Comparison of ENCODE assay signal across 8 cellular contexts in genomic region chrX:3811331-3812311, GRCh38.
DNase-seq lines count a peak whose midpoint lies in the region; ATAC-seq and TF ChIP-seq lines count a peak whose summit lies in the region.

No MANE protein-coding gene starts in this region.

- ATAC-seq in HG03378 (IDR thresholded peaks at IDR 0.05; ENCODE audit: unreplicated experiment) = peak; percentile 25
- ATAC-seq in stimulated activated naive CD8-positive, alpha-beta T cell treated with anti-CD3 and anti-CD28 coated beads, Interleukin-15, amount 100 ng/mL, for 72 hours = no peak
- no peak for ATAC-seq in gastroesophageal sphincter

- H3K27ac Mint-ChIP-seq in stimulated activated naive CD8-positive, alpha-beta T cell treated with anti-CD3 and anti-CD28 coated beads, Interleukin-15, amount 100 ng/mL, for 72 hours = peak overlapping the region in 1 of 2 donors; percentile 27

- POLR2A ChIA-PET in AG04450 (lab: Yijun Ruan, JAX) = no interaction called here

- no peak for DNase-seq in AG04450 (ENCODE audit: low read depth, low spot score)
- peak; percentile 67 for DNase-seq in GM13977 (ENCODE audit: low spot score)
- DNase-seq in RKO (ENCODE audit: low spot score) = peak; percentile 69
- DNase-seq in ascending aorta (ENCODE audit: low spot score in 2 of 2) = no peak
- peak; percentile 40 for DNase-seq in kidney tubule cell (ENCODE audit: low spot score)
- DNase-seq in stimulated activated naive CD8-positive, alpha-beta T cell treated with anti-CD3 and anti-CD28 coated beads, Interleukin-15, amount 100 ng/mL, for 72 hours = peak; percentile 23 to 54

- H3K9me3 Mint-ChIP-seq in stimulated activated naive CD8-positive, alpha-beta T cell treated with anti-CD3 and anti-CD28 coated beads, Interleukin-15, amount 100 ng/mL, for 72 hours = no peaks in the 10 kb centered on the region

- WGBS in gastroesophageal sphincter (ENCODE audit: low coverage in 1 of 2), 2 donors = 3 to 13% methylated on average over 10 to 12 of the region's 16 CpGs

- no peak for TF ChIP-seq EP300 in gastroesophageal sphincter (IDR thresholded peaks at IDR 0.05)

- peaks cover 4% of the 10 kb centered on the region for H3K27me3 ChIP-seq in AG04450 (ENCODE audit: control insufficient read depth, insufficient read depth, low read length)
- H3K27me3 ChIP-seq in ascending aorta = no peaks in the 10 kb centered on the region
- peaks cover 9% of the 10 kb centered on the region for H3K27me3 ChIP-seq in gastroesophageal sphincter

- H3K27ac ChIP-seq in AG04450 (ENCODE audit: low read depth, low read length) (no peak overlapping the region), ascending aorta (no peak overlapping the region), gastroesophageal sphincter (no peak overlapping the region)

- peaks cover 0 to 4% of the 10 kb centered on the region in 2 donors for H3K4me1 ChIP-seq in ascending aorta
- peaks cover 0 to 13% (median 2%) of the 10 kb centered on the region in 3 donors for H3K4me1 ChIP-seq in gastroesophageal sphincter

- in situ Hi-C loops in GM13977 (cut with MboI; ENCODE audit: low pct_unique_long_range_greater_than_20kb, low sequenced_read_pairs, unreplicated experiment) = no loop called here

- H3K27me3 Mint-ChIP-seq in stimulated activated naive CD8-positive, alpha-beta T cell treated with anti-CD3 and anti-CD28 coated beads, Interleukin-15, amount 100 ng/mL, for 72 hours = peaks cover 28% of the 10 kb centered on the region

- TF ChIP-seq CTCF in AG04450 (IDR thresholded peaks at IDR 0.05; ENCODE audit: low read depth, low read length) (peak; percentile 61), GM13977 (IDR thresholded peaks at IDR 0.05; ENCODE audit: extremely low read depth, insufficient read depth, missing control alignments) (peak; percentile 78), ascending aorta (IDR thresholded peaks at IDR 0.05) (peak; percentile 32 to 64 (median 48)), gastroesophageal sphincter (IDR thresholded peaks at IDR 0.05) (peak in 2 of 4 experiments; percentile 34 to 68)

- peaks cover 14% of the 10 kb centered on the region for H3K4me1 Mint-ChIP-seq in stimulated activated naive CD8-positive, alpha-beta T cell treated with anti-CD3 and anti-CD28 coated beads, Interleukin-15, amount 100 ng/mL, for 72 hours

- no peaks in the 10 kb centered on the region for H3K36me3 ChIP-seq in ascending aorta
- no peaks in the 10 kb centered on the region for H3K36me3 ChIP-seq in gastroesophageal sphincter

- H3K9me3 ChIP-seq in AG04450 (ENCODE audit: control insufficient read depth, insufficient read depth, low read length) (no peaks in the 10 kb centered on the region), ascending aorta (no peaks in the 10 kb centered on the region), gastroesophageal sphincter (no peaks in the 10 kb centered on the region)

- no peak for TF ChIP-seq POLR2A in gastroesophageal sphincter (IDR thresholded peaks at IDR 0.05)

- CTCF ChIA-PET in AG04450 (lab: Charles Lee) = interaction anchor here (0.7 to 1.5 kb wide), 5 partner anchors 10 to 173 kb away, joined by 3 to 28 read pairs (median 4); no protein-coding TSS in a partner anchor

- peak overlapping the region in 1 of 2 donors; percentile 39 for H3K4me3 Mint-ChIP-seq in stimulated activated naive CD8-positive, alpha-beta T cell treated with anti-CD3 and anti-CD28 coated beads, Interleukin-15, amount 100 ng/mL, for 72 hours

- H3K4me3 ChIP-seq in AG04450 (ENCODE audit: low read depth, low read length) (no peak overlapping the region), ascending aorta (no peak overlapping the region), gastroesophageal sphincter (no peak overlapping the region)

- intact Hi-C loops in ascending aorta (cut with DNase I) = loop anchor here (1.0 to 5.0 kb wide), 4 partner anchors 99 to 1204 kb away; partner anchors contain the start of gene PRKX

Comparison
In these comparisons a context has a peak if more than half of its experiments do, and no peak if none do; other contexts are left out.
1. DNase-seq: peak in GM13977 (single experiment), RKO (single experiment), kidney tubule cell (single experiment) and stimulated activated naive CD8-positive, alpha-beta T cell treated with anti-CD3 and anti-CD28 coated beads, Interleukin-15, amount 100 ng/mL, for 72 hours (2 of 2); none in AG04450 (single experiment) and ascending aorta (0 of 2).